In the genomic region with DNA sequence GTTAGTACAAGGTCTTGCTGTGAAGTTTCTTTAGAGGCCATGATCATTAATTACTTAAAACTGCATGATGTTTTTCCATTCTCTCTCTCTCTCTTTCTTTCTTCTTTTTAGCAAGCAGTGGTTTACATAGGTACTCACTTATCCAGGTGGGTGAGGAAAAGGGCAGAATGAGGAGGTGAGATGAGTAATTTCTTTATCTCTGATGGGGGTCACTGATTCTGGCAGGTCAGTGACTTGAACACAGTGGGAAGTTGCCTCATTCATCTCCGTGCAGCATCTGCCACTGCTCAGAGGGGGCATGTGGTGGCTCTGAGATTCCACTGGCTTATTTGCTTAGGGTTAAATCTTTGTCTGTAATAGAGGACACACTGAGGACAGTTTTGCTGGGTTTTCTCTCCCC, we compare ENCODE assay signal across 13 cellular contexts.
DNase-seq lines count a peak whose midpoint lies in the region; ATAC-seq lines count a peak whose summit lies in the region.
"Had no signal": no experiment of that assay in that cellular context is flagged by ENCODE, and none has a peak within 500 bp of the region (broad histone marks: within the 10 kb centered on the region; RNA-seq: fewer than 3 reads in every experiment).

No MANE protein-coding gene starts in this region.

- no peaks in the 10 kb centered on the region for H3K9me3 Mint-ChIP-seq in activated T-helper 2 cell treated with anti-CD3 and anti-CD28 coated beads, Interferon-gamma antibody, Interleukin-2, Interleukin-4, amounts not matched to agents 10 μg/mL and 5 μg/mL and 100 μg/mL, durations not matched to agents 14 hours and 24 hours and 36 hours
- no peaks in the 10 kb centered on the region for H3K9me3 Mint-ChIP-seq in immature natural killer cell
- H3K9me3 Mint-ChIP-seq: CD8-positive, alpha-beta T cell had no signal

- no peaks in the 10 kb centered on the region for H3K36me3 Mint-ChIP-seq in activated T-helper 2 cell treated with anti-CD3 and anti-CD28 coated beads, Interferon-gamma antibody, Interleukin-2, Interleukin-4, amounts not matched to agents 10 μg/mL and 5 μg/mL and 100 μg/mL, durations not matched to agents 14 hours and 24 hours and 36 hours (ENCODE audit: low read depth)
- no peaks in the 10 kb centered on the region for H3K36me3 Mint-ChIP-seq in immature natural killer cell
- H3K36me3 Mint-ChIP-seq: CD8-positive, alpha-beta T cell had no signal

- peak overlapping the region; percentile 84 for H3K27ac ChIP-seq in rectal smooth muscle tissue (ENCODE audit: low read depth, low read length)

- H3K9ac ChIP-seq in rectal smooth muscle tissue (ENCODE audit: low read length), result no peak overlapping the region

- no peak overlapping the region for H3K27ac Mint-ChIP-seq in activated T-helper 2 cell treated with anti-CD3 and anti-CD28 coated beads, Interferon-gamma antibody, Interleukin-2, Interleukin-4, amounts not matched to agents 10 μg/mL and 5 μg/mL and 100 μg/mL, durations not matched to agents 14 hours and 24 hours and 36 hours
- no peak overlapping the region for H3K27ac Mint-ChIP-seq in immature natural killer cell
- H3K27ac Mint-ChIP-seq: CD8-positive, alpha-beta T cell had no signal

- peaks cover 29% of the 10 kb centered on the region for H3K36me3 ChIP-seq in rectal smooth muscle tissue (ENCODE audit: control insufficient read depth, insufficient read depth, low read length)

- H3K4me3 ChIP-seq in rectal smooth muscle tissue (ENCODE audit: low read length), result no peak overlapping the region
- H3K4me3 ChIP-seq: lung had no signal

- ATAC-seq in GM18519 (IDR thresholded peaks at IDR 0.05; ENCODE audit: low FRiP score, unreplicated experiment) (peak; percentile 58), GM21786 (IDR thresholded peaks at IDR 0.05; ENCODE audit: unreplicated experiment) (peak; percentile 75)
- ATAC-seq: CD8-positive, alpha-beta T cell had no signal

- H3K4me3 Mint-ChIP-seq in activated T-helper 2 cell treated with anti-CD3 and anti-CD28 coated beads, Interferon-gamma antibody, Interleukin-2, Interleukin-4, amounts not matched to agents 10 μg/mL and 5 μg/mL and 100 μg/mL, durations not matched to agents 14 hours and 24 hours and 36 hours (ENCODE audit: low read depth), result no peak overlapping the region
- H3K4me3 Mint-ChIP-seq in immature natural killer cell, result no peak overlapping the region
- H3K4me3 Mint-ChIP-seq: CD8-positive, alpha-beta T cell had no signal

- H3K27me3 ChIP-seq in rectal smooth muscle tissue (ENCODE audit: control insufficient read depth, insufficient read depth, low read length), result no peaks in the 10 kb centered on the region

- peaks cover 2% of the 10 kb centered on the region for H3K4me1 Mint-ChIP-seq in activated T-helper 2 cell treated with anti-CD3 and anti-CD28 coated beads, Interferon-gamma antibody, Interleukin-2, Interleukin-4, amounts not matched to agents 10 μg/mL and 5 μg/mL and 100 μg/mL, durations not matched to agents 14 hours and 24 hours and 36 hours (ENCODE audit: low read depth)
- H3K4me1 Mint-ChIP-seq in immature natural killer cell, result no peaks in the 10 kb centered on the region

- intact Hi-C loops in activated T-helper 2 cell treated with anti-CD3 and anti-CD28 coated beads, Interferon-gamma antibody, Interleukin-2, Interleukin-4, amounts not matched to agents 10 μg/mL and 5 μg/mL and 100 μg/mL, durations not matched to agents 14 hours and 24 hours and 36 hours (cut with micrococcal nuclease), result no loop called here

- peaks cover 2% of the 10 kb centered on the region for H3K27me3 Mint-ChIP-seq in activated T-helper 2 cell treated with anti-CD3 and anti-CD28 coated beads, Interferon-gamma antibody, Interleukin-2, Interleukin-4, amounts not matched to agents 10 μg/mL and 5 μg/mL and 100 μg/mL, durations not matched to agents 14 hours and 24 hours and 36 hours (ENCODE audit: low read depth)
- peaks cover 0 to 11% (median 2%) of the 10 kb centered on the region in 3 donors for H3K27me3 Mint-ChIP-seq in immature natural killer cell (ENCODE audit: low read depth in 3 of 3)

- H3K4me1 ChIP-seq in rectal smooth muscle tissue (ENCODE audit: control insufficient read depth, insufficient read depth, low read length), result peaks cover 45% of the 10 kb centered on the region

- peak; percentile 84 for DNase-seq in NCI-H82 (lab: John Stamatoyannopoulos, UW)
- DNase-seq in activated T-helper 2 cell treated with anti-CD3 and anti-CD28 coated beads, Interferon-gamma antibody, Interleukin-2, Interleukin-4, amounts not matched to agents 10 μg/mL and 5 μg/mL and 100 μg/mL, durations not matched to agents 14 hours and 24 hours and 36 hours (ENCODE audit: low spot score), result no peak
- DNase-seq in islet precursor cell, result no peak
- DNase-seq in immature natural killer cell, result no peak
- DNase-seq: activated CD4-positive, alpha-beta T cell treated with anti-CD3 and anti-CD28 coated beads for 1 hour; activated gamma-delta T cell treated with Interleukin-2 at 50 U/mL for 16 hours; CD8-positive, alpha-beta T cell; hippocampal formation; NCI-H1694 had no signal
